Comparison of ENCODE assay signal across 8 cellular contexts in the genomic region with DNA sequence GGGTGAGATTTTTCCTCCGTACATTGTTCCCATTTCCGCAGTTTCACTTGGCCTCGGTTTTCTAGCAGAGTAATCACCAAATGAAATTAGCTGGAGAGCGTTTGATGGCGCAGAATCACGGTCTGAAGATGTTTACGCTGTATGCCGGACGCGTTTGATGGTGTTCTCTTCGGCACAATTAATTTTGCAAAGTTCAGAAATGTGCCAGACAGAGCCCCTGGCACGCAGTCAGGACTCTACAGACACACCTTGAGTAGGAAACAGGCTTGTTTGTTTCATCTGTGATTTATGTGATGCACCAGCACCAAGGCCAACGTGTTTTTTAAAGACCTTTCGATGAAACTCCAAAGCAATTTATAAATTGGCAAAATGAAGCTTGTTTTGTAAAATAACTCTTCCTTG. TPM values are rescaled to one million over a fixed set of nuclear protein-coding genes. Genes with fewer than 3 reads are reported as not detected.
DNase-seq lines count a peak whose midpoint lies in the region; ATAC-seq and TF ChIP-seq lines count a peak whose summit lies in the region.

No MANE protein-coding gene starts in this region.

- 0 out of 2 replicates have a peak, but pooled peaks cover 11% of the 10 kb centered on the region for H3F3A ChIP-seq in PC-9 (ENCODE audit: insufficient read depth, low read depth)
- peaks cover 16% of the 10 kb centered on the region for H3F3A ChIP-seq in neural progenitor cell (ENCODE audit: low read depth)

- H2AFZ ChIP-seq in PC-9 (peak overlapping the region; percentile 99), neural progenitor cell (replicated peaks) (peak overlapping the region; percentile 99)

- no peaks in the 10 kb centered on the region for H3K79me2 ChIP-seq in PC-9 (ENCODE audit: low read depth)
- H3K79me2 ChIP-seq in neural progenitor cell (ENCODE audit: low read depth): no peaks in the 10 kb centered on the region

- H3K36me3 Mint-ChIP-seq in neural progenitor cell: peaks cover 2% of the 10 kb centered on the region

- H3K4me3 ChIP-seq in BJ (ENCODE audit: low read depth, low read length): peak overlapping the region; percentile 84
- peak overlapping the region; percentile 97 for H3K4me3 ChIP-seq in PC-9
- H3K4me3 ChIP-seq in epithelial cell of esophagus (ENCODE audit: low read length): peak overlapping the region; percentile 69
- H3K4me3 ChIP-seq in neural progenitor cell: peak overlapping the region; percentile 83

- no peaks in the 10 kb centered on the region for H3K9me3 Mint-ChIP-seq in neural progenitor cell

- H3K27me3 Mint-ChIP-seq in neural progenitor cell (ENCODE audit: insufficient read depth, low read depth): no peaks in the 10 kb centered on the region

- H3K9me3 ChIP-seq in PC-9 (ENCODE audit: insufficient read depth, low read depth) (no peaks in the 10 kb centered on the region), neural progenitor cell (ENCODE audit: low read depth) (no peaks in the 10 kb centered on the region)

- H3K4me3 Mint-ChIP-seq in neural progenitor cell: peak overlapping the region; percentile 93

- H3K36me3 ChIP-seq in BJ (ENCODE audit: control insufficient read depth, insufficient read depth, low read length) (no peaks in the 10 kb centered on the region), PC-9 (ENCODE audit: low read depth) (no peaks in the 10 kb centered on the region), neural progenitor cell (no peaks in the 10 kb centered on the region)

- H3K27ac ChIP-seq in PC-9 (peak overlapping the region; percentile 58), neural progenitor cell (no peak overlapping the region)

- intact Hi-C loops in PC-9 (cut with micrococcal nuclease; ENCODE audit: unreplicated experiment): loop anchor here (1.0 to 2.0 kb wide), 5 partner anchors 38 to 110 kb away; no protein-coding TSS in a partner anchor

- peak overlapping the region; percentile 80 for H3K4me2 ChIP-seq in PC-9
- H3K4me2 ChIP-seq in neural progenitor cell: peak overlapping the region; percentile 83

- TF ChIP-seq CTCF in BJ (IDR thresholded peaks at IDR 0.05; ENCODE audit: insufficient read depth, low read depth, low read length): no peak
- no peak for TF ChIP-seq CTCF in PC-9 (conservative IDR thresholded peaks at IDR 0.05)
- TF ChIP-seq CTCF in epithelial cell of esophagus (IDR thresholded peaks at IDR 0.05; ENCODE audit: insufficient read depth, low read depth, low read length, missing control alignments): no peak
- no peak for TF ChIP-seq CTCF in neural progenitor cell (IDR thresholded peaks at IDR 0.05)

- TSS peak; percentile 86 for BruUV-seq in PC-9 (replicated peaks; lab: Mats Ljungman, UMichigan)

- peak overlapping the region; percentile 67 for H3K9ac ChIP-seq in neural progenitor cell

- POLR2A ChIA-PET in BJ (lab: Charles Lee) (no interaction called here), PC-9 (lab: Charles Lee; ENCODE audit: unreplicated experiment) (interaction anchor here (0.5 kb wide), 1 partner anchor 171 kb away, joined by 3 read pairs; no protein-coding TSS in a partner anchor)

- peak overlapping the region; percentile 91 for H3K27ac Mint-ChIP-seq in neural progenitor cell

- peaks cover 38% of the 10 kb centered on the region for H3K4me1 Mint-ChIP-seq in neural progenitor cell

- CTCF ChIA-PET in BJ (lab: Yijun Ruan, JAX): interaction anchor here (0.6 to 1.3 kb wide), 3 partner anchors 24 to 506 kb away, joined by 3 to 5 read pairs (median 3); no protein-coding TSS in a partner anchor
- CTCF ChIA-PET in PC-9 (lab: Charles Lee): no interaction called here

- H3K9me2 ChIP-seq in PC-9 (ENCODE audit: insufficient read depth): no peaks in the 10 kb centered on the region

- H3K4me1 ChIP-seq in PC-9 (replicated peaks; ENCODE audit: insufficient read depth) (peaks cover 10% of the 10 kb centered on the region; the same call in 1 of the 2 replicates), neural progenitor cell (peaks cover 6% of the 10 kb centered on the region)

- DNase-seq in BJ (ENCODE audit: low read depth) (no peak), PC-9 (no peak), epithelial cell of esophagus (ENCODE audit: low read depth) (peak; percentile 28), neural progenitor cell (ENCODE audit: low spot score) (no peak), mesenteric fat pad (ENCODE audit: low spot score) (no peak), activated gamma-delta T cell (lab: John Stamatoyannopoulos, UW) (no peak), T1000 (lab: John Stamatoyannopoulos, UW) (no peak)

- H4K20me1 ChIP-seq in PC-9 (ENCODE audit: insufficient read depth): no peaks in the 10 kb centered on the region
- H4K20me1 ChIP-seq in neural progenitor cell (ENCODE audit: low read depth): peaks cover 4% of the 10 kb centered on the region

- no peak for ATAC-seq in GM21367 (IDR thresholded peaks at IDR 0.05; ENCODE audit: unreplicated experiment)

- peaks cover 1% of the 10 kb centered on the region; the same call in 1 of the 2 replicates for H3K27me3 ChIP-seq in BJ (ENCODE audit: control insufficient read depth, insufficient read depth, low read length)
- H3K27me3 ChIP-seq in PC-9 (ENCODE audit: insufficient read depth, low read depth): 0 out of 2 replicates have a peak, but pooled peaks cover 15% of the 10 kb centered on the region
- peaks cover 45% of the 10 kb centered on the region for H3K27me3 ChIP-seq in neural progenitor cell

RNA-seq across cellular contexts. Expression of gene LIFR, which starts 0.9 kb away (rescaled TPM):
- polyA plus RNA-seq in BJ (2011; rRNA removed): 2.7 and 6.8 TPM in 2 replicates
- polyA minus RNA-seq in BJ (2011; rRNA and poly(A)+ RNA removed): 6.7 and 7.2 TPM in 2 replicates
- total RNA-seq in PC-9 (2021) (22.0 and 28.6 TPM in 2 replicates), neural progenitor cell (ENCODE audit: low replicate concordance) (2.2 TPM in 2 replicates), mesenteric fat pad (97.9 TPM)
